Comparison of ENCODE assay signal across 9 cellular contexts in genomic region chr9:106921341-106921899, GRCh38. TPM values are rescaled to one million over a fixed set of nuclear protein-coding genes. Genes with fewer than 3 reads are reported as not detected.
DNase-seq lines count a peak whose midpoint lies in the region; ATAC-seq and TF ChIP-seq lines count a peak whose summit lies in the region.
"Had no signal": no experiment of that assay in that cellular context is flagged by ENCODE, and none has a peak within 500 bp of the region (broad histone marks: within the 10 kb centered on the region; RNA-seq: fewer than 3 reads in every experiment).

No MANE protein-coding gene starts in this region.

- no peaks in the 10 kb centered on the region for H3K36me3 ChIP-seq in SK-N-MC (ENCODE audit: insufficient read depth, low read length)
- peaks cover 30% of the 10 kb centered on the region for H3K36me3 ChIP-seq in neural progenitor cell

- H3K4me3 ChIP-seq in SK-N-MC (peak overlapping the region; percentile 40; the same call in 1 of the 2 replicates), fibroblast of mammary gland (ENCODE audit: control insufficient read depth, low read depth, low read length) (no peak overlapping the region), neural progenitor cell (no peak overlapping the region)

- no peaks in the 10 kb centered on the region for H3K9me3 ChIP-seq in SK-N-MC (ENCODE audit: low read depth, low read length)
- H3K9me3 ChIP-seq in neural progenitor cell (ENCODE audit: low read depth): no peaks in the 10 kb centered on the region

- in situ Hi-C loops in ACHN (cut with HindIII; ENCODE audit: low pct_ligation_motif_present, low pct_unique_long_range_greater_than_20kb, low sequenced_read_pairs): no loop called here

- peaks cover 21% of the 10 kb centered on the region for H3K4me1 ChIP-seq in neural progenitor cell

- peak overlapping the region; percentile 34 for H3K4me2 ChIP-seq in neural progenitor cell

- DNase-seq in AG08396 (ENCODE audit: low spot score) (peak; percentile 74), HT-29 (ENCODE audit: low spot score) (peak; percentile 23), SK-N-MC (ENCODE audit: low read depth, low spot score) (no peak), fibroblast of mammary gland (ENCODE audit: low read depth) (peak; percentile 77), neural progenitor cell (ENCODE audit: low spot score) (peak; percentile 21), ACHN (no peak), SIG-M5 treated with dmso at 0.1 percent for 504 hours (lab: John Stamatoyannopoulos, UW; ENCODE audit: unreplicated experiment) (no peak)

- peaks cover 17% of the 10 kb centered on the region for H3F3A ChIP-seq in neural progenitor cell (ENCODE audit: low read depth)

- H3K79me2 ChIP-seq in neural progenitor cell (ENCODE audit: low read depth): peaks cover 100% of the 10 kb centered on the region

- H3K9ac ChIP-seq in SK-N-MC (ENCODE audit: insufficient read length) (no peak overlapping the region), neural progenitor cell (no peak overlapping the region)

- H3K27ac Mint-ChIP-seq in neural progenitor cell: peak overlapping the region; percentile 98
- H3K27ac Mint-ChIP-seq: activated naive CD8-positive, alpha-beta T cell had no signal

- no peaks in the 10 kb centered on the region for H3K27me3 ChIP-seq in neural progenitor cell

- H3K4me1 Mint-ChIP-seq in neural progenitor cell: peaks cover 33% of the 10 kb centered on the region

- no peak for TF ChIP-seq CTCF in fibroblast of mammary gland (conservative IDR thresholded peaks at IDR 0.05; ENCODE audit: control insufficient read depth, insufficient read depth, low read depth, low read length)
- no peak for TF ChIP-seq CTCF in neural progenitor cell (IDR thresholded peaks at IDR 0.05)

- H2AFZ ChIP-seq in neural progenitor cell (replicated peaks): no peak overlapping the region

- H3K36me3 Mint-ChIP-seq in neural progenitor cell: peaks cover 92% of the 10 kb centered on the region
- H3K36me3 Mint-ChIP-seq: activated naive CD8-positive, alpha-beta T cell had no signal

- H3K9me3 Mint-ChIP-seq in neural progenitor cell: peaks cover 63% of the 10 kb centered on the region

- H3K4me3 Mint-ChIP-seq in neural progenitor cell: peak overlapping the region; percentile 65
- H3K4me3 Mint-ChIP-seq: activated naive CD8-positive, alpha-beta T cell had no signal

- no peak for ATAC-seq in HG02870 (IDR thresholded peaks at IDR 0.05; ENCODE audit: unreplicated experiment)

- no peaks in the 10 kb centered on the region for H4K20me1 ChIP-seq in neural progenitor cell (ENCODE audit: low read depth)

- peaks cover 2% of the 10 kb centered on the region for H3K27me3 Mint-ChIP-seq in neural progenitor cell (ENCODE audit: insufficient read depth, low read depth)

- H3K27ac ChIP-seq in SK-N-MC: no peak overlapping the region
- H3K27ac ChIP-seq in neural progenitor cell: peak overlapping the region; percentile 82

RNA-seq across cellular contexts. Expression of gene ZNF462, which starts 58.5 kb away (rescaled TPM):
- total RNA-seq in HT-29 (2014; rRNA removed; shearing (Covaris generic)): 0.26 and 0.92 TPM in 2 replicates
- total RNA-seq in neural progenitor cell (ENCODE audit: low replicate concordance): 81.8 and 93.4 TPM in 2 replicates

Comparison
In these comparisons a context has a peak if more than half of its experiments do, and no peak if none do; other contexts are left out.
1. DNase-seq: peak in AG08396 (single experiment), HT-29 (single experiment), fibroblast of mammary gland (single experiment) and neural progenitor cell (single experiment); none in SK-N-MC (single experiment), ACHN (single experiment) and SIG-M5 treated with dmso at 0.1 percent for 504 hours (single experiment).
2. RNA of gene ZNF462, which starts 58.5 kb away (total RNA-seq): 81.8 to 93.4 TPM in neural progenitor cell; 0.26 to 0.92 TPM in HT-29; every median in the first group is over 10 times any median in the second.